In genomic region chr9:96599298-96599697, GRCh38 we compare ENCODE assay signal across 1 cellular context.
TF ChIP-seq lines count a peak whose summit lies in the region.

No MANE protein-coding gene starts in this region.

TF ChIP-seq in IMR-90, 13 proteins besides CTCF, POLR2A, EP300 and RAD21 (continued from another document):
- TF ChIP-seq MAZ (IDR thresholded peaks at IDR 0.05; ENCODE audit: borderline replicate concordance, low read depth, low read length) (no peak), BHLHE40 (IDR thresholded peaks at IDR 0.05; ENCODE audit: low read depth, low read length) (no peak), NFE2L2 (IDR thresholded peaks at IDR 0.05; ENCODE audit: low read depth, low read length) (no peak), RCOR1 (IDR thresholded peaks at IDR 0.05; ENCODE audit: insufficient replicate concordance, low read length) (no peak), RFX5 (IDR thresholded peaks at IDR 0.05; ENCODE audit: low read depth, low read length) (no peak), CEBPB (IDR thresholded peaks at IDR 0.05; ENCODE audit: low read depth, low read length) (peak; percentile 17; the same call in 1 of the 2 replicates), FOS (IDR thresholded peaks at IDR 0.05; ENCODE audit: low read depth, low read length) (no peak), CHD1 (IDR thresholded peaks at IDR 0.05; ENCODE audit: low read depth, low read length) (no peak)
- TF ChIP-seq, protein P1, sequence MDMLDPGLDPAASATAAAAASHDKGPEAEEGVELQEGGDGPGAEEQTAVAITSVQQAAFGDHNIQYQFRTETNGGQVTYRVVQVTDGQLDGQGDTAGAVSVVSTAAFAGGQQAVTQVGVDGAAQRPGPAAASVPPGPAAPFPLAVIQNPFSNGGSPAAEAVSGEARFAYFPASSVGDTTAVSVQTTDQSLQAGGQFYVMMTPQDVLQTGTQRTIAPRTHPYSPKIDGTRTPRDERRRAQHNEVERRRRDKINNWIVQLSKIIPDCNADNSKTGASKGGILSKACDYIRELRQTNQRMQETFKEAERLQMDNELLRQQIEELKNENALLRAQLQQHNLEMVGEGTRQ (IDR thresholded peaks at IDR 0.05; ENCODE audit: low read depth, low read length), result no peak
- TF ChIP-seq, protein P2, sequence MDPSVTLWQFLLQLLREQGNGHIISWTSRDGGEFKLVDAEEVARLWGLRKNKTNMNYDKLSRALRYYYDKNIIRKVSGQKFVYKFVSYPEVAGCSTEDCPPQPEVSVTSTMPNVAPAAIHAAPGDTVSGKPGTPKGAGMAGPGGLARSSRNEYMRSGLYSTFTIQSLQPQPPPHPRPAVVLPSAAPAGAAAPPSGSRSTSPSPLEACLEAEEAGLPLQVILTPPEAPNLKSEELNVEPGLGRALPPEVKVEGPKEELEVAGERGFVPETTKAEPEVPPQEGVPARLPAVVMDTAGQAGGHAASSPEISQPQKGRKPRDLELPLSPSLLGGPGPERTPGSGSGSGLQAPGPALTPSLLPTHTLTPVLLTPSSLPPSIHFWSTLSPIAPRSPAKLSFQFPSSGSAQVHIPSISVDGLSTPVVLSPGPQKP (IDR thresholded peaks at IDR 0.05; ENCODE audit: borderline replicate concordance, low read depth, low read length), result no peak
